Comparison of ENCODE assay signal across 8 cellular contexts in the genomic region with DNA sequence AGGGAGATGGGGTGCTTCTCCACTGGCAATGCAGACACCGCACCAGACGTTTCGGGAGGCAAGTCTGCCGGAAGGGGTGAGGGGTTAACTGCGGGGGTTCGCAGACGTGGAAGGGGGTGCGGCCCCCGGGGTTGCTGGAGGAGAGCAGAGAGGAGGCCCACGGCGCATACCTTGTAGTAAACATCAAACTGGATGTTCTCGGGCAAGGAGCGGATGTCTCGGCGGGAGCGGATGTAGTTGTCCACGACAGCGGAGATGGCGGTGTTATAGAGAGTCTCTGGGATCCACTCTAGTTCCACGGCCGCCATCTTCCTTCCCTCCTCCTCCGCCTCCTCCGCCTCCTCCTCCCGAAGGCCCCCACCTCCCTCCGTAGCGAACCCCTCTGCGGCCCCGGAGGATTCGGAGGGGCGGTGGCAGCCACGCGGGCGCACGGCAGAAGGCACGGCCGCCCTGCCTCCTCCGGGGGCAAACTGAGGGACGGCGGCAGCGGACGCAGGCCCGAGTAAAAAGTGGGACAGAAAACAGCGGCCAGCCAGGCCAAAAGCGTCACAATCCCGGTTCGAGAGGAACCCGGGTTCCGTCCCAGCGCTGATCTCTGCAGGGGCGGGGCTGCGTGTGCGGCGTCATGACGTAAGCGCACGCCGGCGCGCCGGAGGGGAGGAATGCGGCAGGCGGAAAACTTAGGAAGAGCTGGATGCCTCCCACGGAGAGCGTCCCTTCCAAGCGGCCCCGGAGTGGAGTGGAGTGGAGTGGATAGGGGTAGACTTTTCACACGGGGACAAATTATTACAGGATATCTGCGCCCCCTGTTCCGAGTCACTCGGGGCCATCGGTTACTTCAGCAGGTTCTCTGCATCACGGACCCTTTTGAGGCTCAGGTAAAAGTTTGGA. TPM values are rescaled to one million over a fixed set of nuclear protein-coding genes. Genes with fewer than 3 reads are reported as not detected.
DNase-seq lines count a peak whose midpoint lies in the region; ATAC-seq and TF ChIP-seq lines count a peak whose summit lies in the region.

A gene with protein sequence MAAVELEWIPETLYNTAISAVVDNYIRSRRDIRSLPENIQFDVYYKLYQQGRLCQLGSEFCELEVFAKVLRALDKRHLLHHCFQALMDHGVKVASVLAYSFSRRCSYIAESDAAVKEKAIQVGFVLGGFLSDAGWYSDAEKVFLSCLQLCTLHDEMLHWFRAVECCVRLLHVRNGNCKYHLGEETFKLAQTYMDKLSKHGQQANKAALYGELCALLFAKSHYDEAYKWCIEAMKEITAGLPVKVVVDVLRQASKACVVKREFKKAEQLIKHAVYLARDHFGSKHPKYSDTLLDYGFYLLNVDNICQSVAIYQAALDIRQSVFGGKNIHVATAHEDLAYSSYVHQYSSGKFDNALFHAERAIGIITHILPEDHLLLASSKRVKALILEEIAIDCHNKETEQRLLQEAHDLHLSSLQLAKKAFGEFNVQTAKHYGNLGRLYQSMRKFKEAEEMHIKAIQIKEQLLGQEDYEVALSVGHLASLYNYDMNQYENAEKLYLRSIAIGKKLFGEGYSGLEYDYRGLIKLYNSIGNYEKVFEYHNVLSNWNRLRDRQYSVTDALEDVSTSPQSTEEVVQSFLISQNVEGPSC (minus strand): TSS at position 619 of the 891 bp plus-strand sequence. CDS start 311 bp downstream, at position 308.

- no peaks in the 10 kb centered on the region for H3K27me3 Mint-ChIP-seq in activated T-helper 2 cell treated with anti-CD3 and anti-CD28 coated beads, Interferon-gamma antibody, Interleukin-2, Interleukin-4, amounts not matched to agents 10 μg/mL and 5 μg/mL and 100 μg/mL, durations not matched to agents 14 hours and 24 hours and 36 hours (ENCODE audit: low read depth)
- no peaks in the 10 kb centered on the region for H3K27me3 Mint-ChIP-seq in natural killer cell (ENCODE audit: low read depth in 2 of 2)

- intact Hi-C loops in activated T-helper 2 cell treated with anti-CD3 and anti-CD28 coated beads, Interferon-gamma antibody, Interleukin-2, Interleukin-4, amounts not matched to agents 10 μg/mL and 5 μg/mL and 100 μg/mL, durations not matched to agents 14 hours and 24 hours and 36 hours (cut with micrococcal nuclease), result loop anchor here (2.0 to 5.0 kb wide), 3 partner anchors 75 to 634 kb away; partner anchors contain the start of genes PPM1D, RPS6KB1 and TUBD1
- intact Hi-C loops in natural killer cell (cut with micrococcal nuclease), result loop anchor here (1.0 to 2.0 kb wide), 2 partner anchors 75 to 151 kb away; partner anchors contain the start of genes BCAS3 and PPM1D

- TF ChIP-seq CTCF in fibroblast of mammary gland (conservative IDR thresholded peaks at IDR 0.05; ENCODE audit: control insufficient read depth, insufficient read depth, low read depth, low read length) (no peak), natural killer cell (IDR thresholded peaks at IDR 0.05) (no peak)

- peaks cover 14% of the 10 kb centered on the region for H3K36me3 Mint-ChIP-seq in activated T-helper 2 cell treated with anti-CD3 and anti-CD28 coated beads, Interferon-gamma antibody, Interleukin-2, Interleukin-4, amounts not matched to agents 10 μg/mL and 5 μg/mL and 100 μg/mL, durations not matched to agents 14 hours and 24 hours and 36 hours (ENCODE audit: low read depth)
- H3K36me3 Mint-ChIP-seq in natural killer cell, result no peaks in the 10 kb centered on the region

- ATAC-seq in GM21786 (IDR thresholded peaks at IDR 0.05; ENCODE audit: unreplicated experiment) (peak; percentile 86), natural killer cell (peak; percentile 85 to 91 (median 86))

- peak within 1 kb of the TSS; percentile 86 for H3K27ac ChIP-seq in KOPT-K1 (ENCODE audit: low read depth, low read length, poor library complexity, severe bottlenecking)

- H3K9me3 ChIP-seq in KOPT-K1 (ENCODE audit: insufficient read depth, low read length, poor library complexity, severe bottlenecking), result no peaks in the 10 kb centered on the region

- no peaks in the 10 kb centered on the region for H3K9me3 Mint-ChIP-seq in activated T-helper 2 cell treated with anti-CD3 and anti-CD28 coated beads, Interferon-gamma antibody, Interleukin-2, Interleukin-4, amounts not matched to agents 10 μg/mL and 5 μg/mL and 100 μg/mL, durations not matched to agents 14 hours and 24 hours and 36 hours
- H3K9me3 Mint-ChIP-seq in natural killer cell, result no peaks in the 10 kb centered on the region

- DNase-seq in DMS79 (lab: John Stamatoyannopoulos, UW), result peak; percentile 43
- DNase-seq in RPMI8226, result peak; percentile 82
- DNase-seq in activated T-helper 2 cell treated with anti-CD3 and anti-CD28 coated beads, Interferon-gamma antibody, Interleukin-2, Interleukin-4, amounts not matched to agents 10 μg/mL and 5 μg/mL and 100 μg/mL, durations not matched to agents 14 hours and 24 hours and 36 hours (ENCODE audit: low spot score), result peak; percentile 68
- DNase-seq in fibroblast of mammary gland (ENCODE audit: low read depth), result peak; percentile 79
- DNase-seq in natural killer cell, result peak; percentile 70
- peak; percentile 69 for DNase-seq in stimulated activated naive CD4-positive, alpha-beta T cell treated with Interleukin-2 at 50 U/mL for 16 hours (lab: John Stamatoyannopoulos, UW)

- H3K4me3 ChIP-seq in fibroblast of mammary gland (ENCODE audit: control insufficient read depth, low read depth, low read length), result peak within 1 kb of the TSS; percentile 99

- peak within 1 kb of the TSS; percentile 92 for H3K27ac Mint-ChIP-seq in activated T-helper 2 cell treated with anti-CD3 and anti-CD28 coated beads, Interferon-gamma antibody, Interleukin-2, Interleukin-4, amounts not matched to agents 10 μg/mL and 5 μg/mL and 100 μg/mL, durations not matched to agents 14 hours and 24 hours and 36 hours
- H3K27ac Mint-ChIP-seq in natural killer cell, result peak within 1 kb of the TSS; percentile 93 to 98

- peaks cover 29% of the 10 kb centered on the region for H3K4me1 Mint-ChIP-seq in activated T-helper 2 cell treated with anti-CD3 and anti-CD28 coated beads, Interferon-gamma antibody, Interleukin-2, Interleukin-4, amounts not matched to agents 10 μg/mL and 5 μg/mL and 100 μg/mL, durations not matched to agents 14 hours and 24 hours and 36 hours (ENCODE audit: low read depth)
- peaks cover 39 to 45% of the 10 kb centered on the region in 2 donors for H3K4me1 Mint-ChIP-seq in natural killer cell

- H3K4me3 Mint-ChIP-seq in activated T-helper 2 cell treated with anti-CD3 and anti-CD28 coated beads, Interferon-gamma antibody, Interleukin-2, Interleukin-4, amounts not matched to agents 10 μg/mL and 5 μg/mL and 100 μg/mL, durations not matched to agents 14 hours and 24 hours and 36 hours (ENCODE audit: low read depth), result peak within 1 kb of the TSS; percentile 99
- peak within 1 kb of the TSS; percentile 95 for H3K4me3 Mint-ChIP-seq in natural killer cell

- peaks cover 15% of the 10 kb centered on the region for H3K36me3 ChIP-seq in KOPT-K1 (ENCODE audit: insufficient read depth, low read length)

RNA-seq across cellular contexts. Expression of the gene that starts here (rescaled TPM):
- total RNA-seq in activated T-helper 2 cell treated with anti-CD3 and anti-CD28 coated beads, Interferon-gamma antibody, Interleukin-2, Interleukin-4, amounts not matched to agents 10 μg/mL and 5 μg/mL and 100 μg/mL, durations not matched to agents 14 hours and 24 hours and 36 hours, result 23.2 and 26.9 TPM in 2 replicates
- total RNA-seq in natural killer cell, result 10 to 100 TPM; 18.2 to 23.2 (median 23.0) TPM

Comparison
In these comparisons a context has a peak if more than half of its experiments do, and no peak if none do; other contexts are left out.
1. Peak in every context shown above with its lines: DNase-seq, ATAC-seq, H3K4me3 ChIP-seq and H3K27ac ChIP-seq.